8 cellular contexts compared by ENCODE assay signal in genomic region chr22:40347300-40347699, GRCh38. TPM values are rescaled to one million over a fixed set of nuclear protein-coding genes. Genes with fewer than 3 reads are reported as not detected.
DNase-seq lines count a peak whose midpoint lies in the region; ATAC-seq and TF ChIP-seq lines count a peak whose summit lies in the region.

No MANE protein-coding gene starts in this region.

- H3K4me3 ChIP-seq in AG09309 (ENCODE audit: control insufficient read depth, low read depth, low read length), result peak overlapping the region; percentile 99
- H3K4me3 ChIP-seq in Loucy (ENCODE audit: low read length, poor library complexity, severe bottlenecking), result peak overlapping the region; percentile 86
- H3K4me3 ChIP-seq in dorsolateral prefrontal cortex, result peak overlapping the region; percentile 52 to 96 (median 86)

- H3K27ac ChIP-seq in dorsolateral prefrontal cortex, result peak overlapping the region in 44 of 59 donors; percentile 23 to 91 (median 84)

- ATAC-seq in natural killer cell treated with Interleukin-12 subunit alpha and Interleukin-12 subunit beta and Interleukin-15 and Interleukin-18, amount 100 ng/mL, for 72 hours, result no peak
- no peak for ATAC-seq in HG03469 (IDR thresholded peaks at IDR 0.05; ENCODE audit: unreplicated experiment)

- no peaks in the 10 kb centered on the region for H3K9me3 ChIP-seq in Loucy (ENCODE audit: insufficient read depth, low read depth, low read length)

- DNase-seq in AG09309 (ENCODE audit: low read depth) (no peak), dorsolateral prefrontal cortex (no peak), NCI-H526 (lab: John Stamatoyannopoulos, UW) (no peak), middle frontal gyrus (ENCODE audit: extremely low spot score, low spot score) (no peak)
- no peak for DNase-seq in natural killer cell treated with Interleukin-12 subunit alpha and Interleukin-12 subunit beta and Interleukin-15 and Interleukin-18, amount 100 ng/mL, for 72 hours (ENCODE audit: low spot score)
- DNase-seq in effector CD4-positive, alpha-beta T cell, result no peak

- peaks cover 45% of the 10 kb centered on the region for H3K79me2 ChIP-seq in Loucy (ENCODE audit: insufficient read depth, low read length)

- peak overlapping the region; percentile 90 for H3K4me3 Mint-ChIP-seq in natural killer cell treated with Interleukin-12 subunit alpha and Interleukin-12 subunit beta and Interleukin-15 and Interleukin-18, amount 100 ng/mL, for 72 hours

- peak overlapping the region; percentile 77 to 93 for H3K27ac Mint-ChIP-seq in natural killer cell treated with Interleukin-12 subunit alpha and Interleukin-12 subunit beta and Interleukin-15 and Interleukin-18, amount 100 ng/mL, for 72 hours

- peaks cover 10% of the 10 kb centered on the region for H3F3A ChIP-seq in Loucy (ENCODE audit: low read depth)

- H3K27me3 Mint-ChIP-seq in natural killer cell treated with Interleukin-12 subunit alpha and Interleukin-12 subunit beta and Interleukin-15 and Interleukin-18, amount 100 ng/mL, for 72 hours, result peaks cover 0 to 3% of the 10 kb centered on the region in 2 donors

- H3K27me3 ChIP-seq in Loucy (ENCODE audit: insufficient read depth, low read length, poor library complexity, severe bottlenecking), result no peaks in the 10 kb centered on the region
- H3K27me3 ChIP-seq in dorsolateral prefrontal cortex, result no peaks in the 10 kb centered on the region

- peaks cover 7% of the 10 kb centered on the region; the same call in 1 of the 2 replicates for H3K36me3 ChIP-seq in Loucy (ENCODE audit: insufficient read depth, low read length)

- peaks cover 4% of the 10 kb centered on the region for H3K36me3 Mint-ChIP-seq in natural killer cell treated with Interleukin-12 subunit alpha and Interleukin-12 subunit beta and Interleukin-15 and Interleukin-18, amount 100 ng/mL, for 72 hours

- no peaks in the 10 kb centered on the region for H3K9me3 Mint-ChIP-seq in natural killer cell treated with Interleukin-12 subunit alpha and Interleukin-12 subunit beta and Interleukin-15 and Interleukin-18, amount 100 ng/mL, for 72 hours

- peak overlapping the region; percentile 84 for H3K9ac ChIP-seq in Loucy (ENCODE audit: low read depth, low read length, poor library complexity, severe bottlenecking)

- peaks cover 20% of the 10 kb centered on the region for H4K20me1 ChIP-seq in Loucy (ENCODE audit: insufficient read depth, low read length, poor library complexity, severe bottlenecking)

- peaks cover 22 to 33% of the 10 kb centered on the region in 2 donors for H3K4me1 Mint-ChIP-seq in natural killer cell treated with Interleukin-12 subunit alpha and Interleukin-12 subunit beta and Interleukin-15 and Interleukin-18, amount 100 ng/mL, for 72 hours (ENCODE audit: low read depth in 2 of 2)

- no peak overlapping the region for H2AFZ ChIP-seq in Loucy (ENCODE audit: low read length)

- H3K4me2 ChIP-seq in Loucy (ENCODE audit: low read depth, low read length, poor library complexity, severe bottlenecking), result peak overlapping the region; percentile 87

- peaks cover 22% of the 10 kb centered on the region for H3K4me1 ChIP-seq in Loucy (ENCODE audit: insufficient read depth, low read length, poor library complexity, severe bottlenecking)

- no peaks in the 10 kb centered on the region for H3K9me2 ChIP-seq in Loucy (replicated peaks; ENCODE audit: low read depth, low read length)

- no peak for TF ChIP-seq CTCF in AG09309 (IDR thresholded peaks at IDR 0.05; ENCODE audit: control insufficient read depth, insufficient read depth, low read depth, low read length, missing control alignments)
- TF ChIP-seq CTCF in Loucy (conservative IDR thresholded peaks at IDR 0.05; ENCODE audit: low read length), result no peak
- no peak for TF ChIP-seq CTCF in dorsolateral prefrontal cortex (IDR thresholded peaks at IDR 0.05 in 54 of 56, conservative IDR thresholded peaks at IDR 0.05 in 2 of 56; ENCODE audit: low read depth in 1 of 56, partially characterized antibody in 56 of 56)

- intact Hi-C loops in dorsolateral prefrontal cortex (cut with DNase I), result loop anchor here (2.0 to 10.0 kb wide), 6 partner anchors 165 to 812 kb away; partner anchors contain the start of genes RPS19BP1 (in 1 of the 2) and TNRC6B (in 1 of the 2)

RNA-seq across cellular contexts. Expression of gene ADSL, which starts 1.0 kb away (rescaled TPM):
- 10 to 100 TPM; 19.7 to 50.9 (median 31.0) TPM for total RNA-seq in dorsolateral prefrontal cortex
- total RNA-seq in natural killer cell treated with Interleukin-12 subunit alpha and Interleukin-12 subunit beta and Interleukin-15 and Interleukin-18, amount 100 ng/mL, for 72 hours, result 100 to 1,000 TPM in 1 of 2 donors, 10 to 100 TPM in 1; 87.1 to 103 TPM

RNA-seq across cellular contexts. Expression of gene SGSM3, which starts 23.1 kb away (rescaled TPM):
- 100 to 1,000 TPM in 52 of 120 experiments, 10 to 100 TPM in 68; 65.9 to 153 (median 96.7) TPM for total RNA-seq in dorsolateral prefrontal cortex
- total RNA-seq in natural killer cell treated with Interleukin-12 subunit alpha and Interleukin-12 subunit beta and Interleukin-15 and Interleukin-18, amount 100 ng/mL, for 72 hours, result 10 to 100 TPM; 59.2 to 74.7 TPM
